ENCODE assay signal across 10 cellular contexts in the genomic region with DNA sequence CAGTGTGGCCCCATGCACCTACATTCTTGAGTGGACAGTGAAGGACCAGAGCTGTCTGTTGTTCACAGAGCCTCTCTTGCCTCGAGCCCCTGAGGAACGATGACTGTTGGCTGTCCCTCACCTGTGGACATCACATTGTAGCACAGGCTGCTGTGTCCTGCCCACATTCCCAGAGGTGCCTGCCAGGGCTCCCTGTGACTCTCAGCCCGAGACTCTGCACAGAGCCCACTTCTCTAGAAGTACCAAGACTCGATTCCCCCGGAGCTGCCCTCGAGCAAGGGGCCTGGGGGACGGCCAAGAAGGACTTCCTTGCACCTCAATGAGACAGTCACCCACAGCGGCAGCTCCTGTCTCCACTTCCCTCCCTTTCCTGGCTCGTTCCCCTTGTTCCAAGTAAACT.
"Had no signal": no experiment of that assay in that cellular context is flagged by ENCODE, and none has a peak within 500 bp of the region (broad histone marks: within the 10 kb centered on the region; RNA-seq: fewer than 3 reads in every experiment).

No MANE protein-coding gene starts in this region.

- H3K36me3 Mint-ChIP-seq: stimulated activated effector memory CD8-positive, alpha-beta T cell treated with anti-CD3 and anti-CD28 coated beads, Interleukin-12 subunit alpha, Interleukin-12 subunit beta, amount 100 ng/mL, for 72 hours had no signal

- ATAC-seq: effector memory CD8-positive, alpha-beta T cell; naive thymus-derived CD4-positive, alpha-beta T cell; stimulated activated effector memory CD8-positive, alpha-beta T cell treated with anti-CD3 and anti-CD28 coated beads, Interleukin-12 subunit alpha, Interleukin-12 subunit beta, amount 100 ng/mL, for 72 hours; stimulated activated naive CD8-positive, alpha-beta T cell treated with anti-CD3 and anti-CD28 coated beads, Interleukin-15, Interleukin-2, amounts not matched to agents 100 U/mL and 50 U/mL, for 24 hours had no signal

- DNase-seq: effector memory CD8-positive, alpha-beta T cell; kidney glomerular epithelial cell; mesendoderm; naive thymus-derived CD4-positive, alpha-beta T cell; nephron progenitor cell; small intestine; stimulated activated CD4-positive, alpha-beta T cell treated with anti-CD3 and anti-CD28 coated beads, Interleukin-12 subunit alpha, Interleukin-12 subunit beta, amount 100 ng/mL, for 4 hours; stimulated activated naive CD8-positive, alpha-beta T cell treated with anti-CD3 and anti-CD28 coated beads, Interleukin-15, Interleukin-2, amounts not matched to agents 100 U/mL and 50 U/mL, for 24 hours; tibial artery had no signal

- H3K4me1 Mint-ChIP-seq: stimulated activated effector memory CD8-positive, alpha-beta T cell treated with anti-CD3 and anti-CD28 coated beads, Interleukin-12 subunit alpha, Interleukin-12 subunit beta, amount 100 ng/mL, for 72 hours had no signal

- H3K9me3 Mint-ChIP-seq: effector memory CD8-positive, alpha-beta T cell; nephron progenitor cell; stimulated activated effector memory CD8-positive, alpha-beta T cell treated with anti-CD3 and anti-CD28 coated beads, Interleukin-12 subunit alpha, Interleukin-12 subunit beta, amount 100 ng/mL, for 72 hours had no signal

- H3K4me3 Mint-ChIP-seq: effector memory CD8-positive, alpha-beta T cell; naive thymus-derived CD4-positive, alpha-beta T cell; nephron progenitor cell; stimulated activated effector memory CD8-positive, alpha-beta T cell treated with anti-CD3 and anti-CD28 coated beads, Interleukin-12 subunit alpha, Interleukin-12 subunit beta, amount 100 ng/mL, for 72 hours had no signal

- H3K27ac Mint-ChIP-seq: effector memory CD8-positive, alpha-beta T cell; naive thymus-derived CD4-positive, alpha-beta T cell; nephron progenitor cell; stimulated activated effector memory CD8-positive, alpha-beta T cell treated with anti-CD3 and anti-CD28 coated beads, Interleukin-12 subunit alpha, Interleukin-12 subunit beta, amount 100 ng/mL, for 72 hours had no signal
